In genomic region chr5:155594270-155594669, GRCh38 we compare ENCODE assay signal across 18 cellular contexts.
DNase-seq lines count a peak whose midpoint lies in the region; ATAC-seq, FAIRE-seq and TF ChIP-seq lines count a peak whose summit lies in the region.
"Had no signal": no experiment of that assay in that cellular context is flagged by ENCODE, and none has a peak within 500 bp of the region (broad histone marks: within the 10 kb centered on the region; RNA-seq: fewer than 3 reads in every experiment).

No MANE protein-coding gene starts in this region.

- no peaks in the 10 kb centered on the region for H3K36me3 Mint-ChIP-seq in type B pancreatic cell

- FAIRE-seq in GM12892 (lab: Jason Lieb, UNC): no peak
- FAIRE-seq: A204.1, GM18507, HTR-8/SVneo had no signal

- peak; percentile 62 for ATAC-seq in HG03159 (IDR thresholded peaks at IDR 0.05; ENCODE audit: unreplicated experiment)
- ATAC-seq: Panc1, Right ventricle myocardium inferior had no signal

- H3K4me3 Mint-ChIP-seq in type B pancreatic cell: no peak overlapping the region

- TF ChIP-seq POLR2A in GM12892 (IDR thresholded peaks at IDR 0.05; ENCODE audit: low read depth, low read length): no peak

- H3K4me3 ChIP-seq in epithelial cell of proximal tubule (ENCODE audit: low read depth, low read length): no peak overlapping the region
- H3K4me3 ChIP-seq: MG63 had no signal

- H3K9me3 Mint-ChIP-seq in type B pancreatic cell: no peaks in the 10 kb centered on the region

- H3K4me1 Mint-ChIP-seq in type B pancreatic cell (ENCODE audit: unreplicated experiment): no peaks in the 10 kb centered on the region

- no peak overlapping the region for H3K27ac Mint-ChIP-seq in type B pancreatic cell

- DNase-seq in NCI-H82 (lab: John Stamatoyannopoulos, UW): peak; percentile 20
- DNase-seq in NCI-H82 treated with DMSO at 0.1 percent for 48 hours (lab: John Stamatoyannopoulos, UW; ENCODE audit: unreplicated experiment): no peak
- DNase-seq in epithelial cell of proximal tubule (ENCODE audit: low read depth): no peak
- DNase-seq in type B pancreatic cell (ENCODE audit: extremely low spot score, unreplicated experiment): no peak
- no peak for DNase-seq in COLO668 (lab: John Stamatoyannopoulos, UW; ENCODE audit: unreplicated experiment)
- DNase-seq in retina: no peak
- DNase-seq in GM12892 (ENCODE audit: insufficient read length): no peak
- DNase-seq: MG63, NCI-H1105, NCI-H187, NCI-H69, SK-N-SH had no signal

- TF ChIP-seq CTCF in epithelial cell of proximal tubule (conservative IDR thresholded peaks at IDR 0.05; ENCODE audit: low read depth, low read length) (peak; percentile 25), type B pancreatic cell (conservative IDR thresholded peaks at IDR 0.05) (peak; percentile 35)

- peaks cover 4% of the 10 kb centered on the region for H3K27me3 Mint-ChIP-seq in type B pancreatic cell
